Comparison of ENCODE assay signal across 8 cellular contexts in the genomic region with DNA sequence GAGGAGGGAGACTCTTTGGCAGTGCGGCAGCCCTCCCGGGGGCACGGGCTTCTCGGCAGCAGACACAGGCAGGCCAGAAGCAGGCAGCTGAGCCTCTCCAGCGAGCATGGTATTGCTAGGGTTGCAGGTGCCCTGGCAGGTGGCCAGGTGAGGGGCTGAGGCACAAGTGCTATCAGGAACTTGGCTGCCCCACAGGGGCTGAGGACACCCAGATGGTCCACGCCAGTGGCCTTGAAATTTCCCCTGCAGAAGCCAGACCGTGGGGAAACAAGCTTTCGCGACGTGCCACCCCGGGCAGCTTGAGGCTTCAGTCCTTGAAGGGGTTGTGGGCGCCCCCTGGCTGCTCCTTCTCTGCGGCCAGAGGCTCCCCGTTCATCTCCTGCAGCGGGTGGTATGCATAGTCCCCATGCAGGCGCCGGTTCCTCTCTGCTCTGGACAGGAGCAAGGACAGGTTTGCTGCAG. TPM values are rescaled to one million over a fixed set of nuclear protein-coding genes. Genes with fewer than 3 reads are reported as not detected.
DNase-seq lines count a peak whose midpoint lies in the region; TF ChIP-seq lines count a peak whose summit lies in the region.

No MANE protein-coding gene starts in this region.

- peak; percentile 53 for DNase-seq in COLO668 (lab: John Stamatoyannopoulos, UW; ENCODE audit: unreplicated experiment)
- DNase-seq in MG63 = peak; percentile 26
- DNase-seq in UCSD-AML1 (lab: John Stamatoyannopoulos, UW; ENCODE audit: unreplicated experiment) = peak; percentile 29
- no peak for DNase-seq in kidney epithelial cell (ENCODE audit: low read depth)
- DNase-seq in CD14-positive monocyte (ENCODE audit: low spot score) = no peak
- DNase-seq in kidney glomerular epithelial cell (lab: John Stamatoyannopoulos, UW) = no peak
- DNase-seq in GF-D8 (lab: John Stamatoyannopoulos, UW) = no peak
- no peak for DNase-seq in activated effector memory CD4-positive, alpha-beta T cell treated with Interleukin-2 at 50 U/mL for 16 hours

- H3K9me3 Mint-ChIP-seq in CD14-positive monocyte = no peaks in the 10 kb centered on the region

- TF ChIP-seq CTCF in kidney epithelial cell (IDR thresholded peaks at IDR 0.05; ENCODE audit: insufficient read depth, low read length, poor library complexity, severe bottlenecking) (peak; percentile 60), CD14-positive monocyte (IDR thresholded peaks at IDR 0.05) (no peak)

- no peaks in the 10 kb centered on the region for H3K4me1 Mint-ChIP-seq in CD14-positive monocyte

- peaks cover 36 to 54% of the 10 kb centered on the region in 2 donors for H3K36me3 Mint-ChIP-seq in CD14-positive monocyte

- H3K27ac Mint-ChIP-seq in CD14-positive monocyte = no peak overlapping the region

- intact Hi-C loops in CD14-positive monocyte (cut with micrococcal nuclease) = no loop called here

- H3K4me3 ChIP-seq in MG63 (no peak overlapping the region), kidney epithelial cell (ENCODE audit: low read depth, low read length) (no peak overlapping the region)

- H3K9me3 ChIP-seq in MG63 = no peaks in the 10 kb centered on the region

- no peak overlapping the region for H3K4me3 Mint-ChIP-seq in CD14-positive monocyte

- H3K27me3 Mint-ChIP-seq in CD14-positive monocyte (ENCODE audit: low read depth in 3 of 3) = peaks cover 0 to 3% (median 3%) of the 10 kb centered on the region in 3 donors

- H3K36me3 ChIP-seq in MG63 = no peaks in the 10 kb centered on the region
- no peaks in the 10 kb centered on the region for H3K36me3 ChIP-seq in kidney epithelial cell (ENCODE audit: control insufficient read depth, insufficient read depth, low read length)

- no peaks in the 10 kb centered on the region for H3K27me3 ChIP-seq in MG63
- peaks cover 3% of the 10 kb centered on the region for H3K27me3 ChIP-seq in kidney epithelial cell (ENCODE audit: control insufficient read depth, insufficient read depth, low read length)

RNA-seq across cellular contexts. Expression of a gene that starts 8.5 kb away (rescaled TPM):
- total RNA-seq in MG63 (2014; rRNA removed; shearing (Covaris generic); ENCODE audit: low replicate concordance) = 43.8 and 55.4 TPM in 2 replicates
- total RNA-seq in kidney epithelial cell = 40.0 and 59.9 TPM in 2 replicates
- 10 to 100 TPM; 44.9 to 51.5 TPM for polyA plus RNA-seq in CD14-positive monocyte

RNA-seq across cellular contexts. Expression of a gene that starts 40.6 kb away (rescaled TPM):
- total RNA-seq in MG63 (2014; rRNA removed; shearing (Covaris generic); ENCODE audit: low replicate concordance) = not detected in 2 replicates
- total RNA-seq in kidney epithelial cell = 1.0 TPM in 1 of 2 replicates, not detected in the other
- polyA plus RNA-seq in CD14-positive monocyte = not detected

RNA-seq across cellular contexts. Expression of a gene that starts 46.4 kb away (rescaled TPM):
- total RNA-seq in MG63 (2014; rRNA removed; shearing (Covaris generic); ENCODE audit: low replicate concordance) = 30.4 and 53.2 TPM in 2 replicates
- total RNA-seq in kidney epithelial cell = 33.0 and 33.5 TPM in 2 replicates
- 10 to 100 TPM; 25.2 to 31.0 TPM for polyA plus RNA-seq in CD14-positive monocyte

Comparison
In these comparisons a context has a peak if more than half of its experiments do, and no peak if none do; other contexts are left out.
1. DNase-seq: peak in COLO668 (single experiment), MG63 (single experiment) and UCSD-AML1 (single experiment); none in kidney epithelial cell (single experiment), CD14-positive monocyte (single experiment), kidney glomerular epithelial cell (single experiment), GF-D8 (single experiment) and activated effector memory CD4-positive, alpha-beta T cell treated with Interleukin-2 at 50 U/mL for 16 hours (single experiment).